ENCODE assay signal across 16 cellular contexts in genomic region chr6:15736023-15736696, GRCh38.
DNase-seq lines count a peak whose midpoint lies in the region; ATAC-seq and TF ChIP-seq lines count a peak whose summit lies in the region.
"Had no signal": no experiment of that assay in that cellular context is flagged by ENCODE, and none has a peak within 500 bp of the region (broad histone marks: within the 10 kb centered on the region; RNA-seq: fewer than 3 reads in every experiment).

No MANE protein-coding gene starts in this region.

- H3K36me3 ChIP-seq in RWPE2 (ENCODE audit: low read depth), result no peaks in the 10 kb centered on the region
- no peaks in the 10 kb centered on the region for H3K36me3 ChIP-seq in hepatocyte (replicated peaks; ENCODE audit: insufficient read depth, low read depth)
- H3K36me3 ChIP-seq: tibial artery had no signal

- H3K4me3 ChIP-seq in RWPE2 (ENCODE audit: severe bottlenecking) (no peak overlapping the region), hepatocyte (no peak overlapping the region)
- H3K4me3 ChIP-seq: coronary artery, tibial artery had no signal

- H3K9me2 ChIP-seq in hepatocyte (replicated peaks; ENCODE audit: insufficient read depth), result no peaks in the 10 kb centered on the region

- H3K4me1 ChIP-seq in RWPE2 (ENCODE audit: insufficient read depth, poor library complexity, severe bottlenecking) (no peaks in the 10 kb centered on the region), hepatocyte (ENCODE audit: insufficient read depth) (peaks cover 9% of the 10 kb centered on the region)
- H3K4me1 ChIP-seq: tibial artery had no signal

- DNase-seq in DMS153 treated with DMSO at 0.1 percent for 48 hours (lab: John Stamatoyannopoulos, UW; ENCODE audit: unreplicated experiment) (peak; percentile 58), DMS153 (lab: John Stamatoyannopoulos, UW) (no peak), COLO668 (lab: John Stamatoyannopoulos, UW; ENCODE audit: unreplicated experiment) (peak; percentile 6), RWPE2 (ENCODE audit: low spot score) (no peak), hepatocyte (ENCODE audit: low spot score) (no peak), cerebellar nuclear complex (lab: John Stamatoyannopoulos, UW) (no peak), NCI-H2081 treated with DMSO at 0.1 percent for 48 hours (lab: John Stamatoyannopoulos, UW) (no peak), medulla oblongata (ENCODE audit: extremely low spot score) (no peak)
- DNase-seq: Calu3; NCI-H446 treated with DMSO at 0.1 percent for 48 hours; stimulated activated CD4-positive, alpha-beta T cell treated with anti-CD3 and anti-CD28 coated beads, Interleukin-12 subunit alpha, Interleukin-12 subunit beta, amount 100 ng/mL, for 4 hours; SW 1271; tibial artery had no signal

- H3K27me3 ChIP-seq in RWPE2 (ENCODE audit: insufficient read depth, poor library complexity, severe bottlenecking) (no peaks in the 10 kb centered on the region), hepatocyte (no peaks in the 10 kb centered on the region)
- H3K27me3 ChIP-seq: tibial artery had no signal

- 67% methylated on average over 3 of the region's 3 CpGs for WGBS in hepatocyte (ENCODE audit: low lambda C conversion rate, missing lambda C conversion rate)

- H2AFZ ChIP-seq in hepatocyte, result no peak overlapping the region

- TF ChIP-seq CTCF in RWPE2 (IDR thresholded peaks at IDR 0.05; ENCODE audit: poor library complexity, severe bottlenecking) (no peak), hepatocyte (IDR thresholded peaks at IDR 0.05; ENCODE audit: poor library complexity) (no peak)

- H3K27ac ChIP-seq in RWPE2 (ENCODE audit: poor library complexity, severe bottlenecking) (no peak overlapping the region), hepatocyte (peak overlapping the region; percentile 89)
- H3K27ac ChIP-seq: 22Rv1, coronary artery, RWPE1, tibial artery had no signal

- H4K20me1 ChIP-seq in hepatocyte (ENCODE audit: insufficient read depth, poor library complexity, severe bottlenecking), result no peaks in the 10 kb centered on the region

- no peaks in the 10 kb centered on the region for H3K79me2 ChIP-seq in hepatocyte

- H3K9me3 ChIP-seq in RWPE2 (ENCODE audit: severe bottlenecking) (no peaks in the 10 kb centered on the region), hepatocyte (ENCODE audit: low read depth) (no peaks in the 10 kb centered on the region)
- H3K9me3 ChIP-seq: tibial artery had no signal

- peak; percentile 28 for ATAC-seq in RWPE2 (ENCODE audit: low read depth)

- peak overlapping the region; percentile 2 for H3K4me2 ChIP-seq in hepatocyte

Comparison
In these comparisons a context has a peak if more than half of its experiments do, and no peak if none do; other contexts are left out.
1. DNase-seq: peak in DMS153 treated with DMSO at 0.1 percent for 48 hours (single experiment) and COLO668 (single experiment); none in DMS153 (single experiment), RWPE2 (single experiment), hepatocyte (single experiment), cerebellar nuclear complex (0 of 2), NCI-H2081 treated with DMSO at 0.1 percent for 48 hours (single experiment) and medulla oblongata (single experiment).